8 cellular contexts compared by ENCODE assay signal in genomic region chr19:18439025-18439909, GRCh38. TPM values are rescaled to one million over a fixed set of nuclear protein-coding genes. Genes with fewer than 3 reads are reported as not detected.
A peak's percentile ranks its signal among the peaks of the same experiment; 100 is the strongest.
DNase-seq lines count a peak whose midpoint lies in the region; ATAC-seq, FAIRE-seq and TF ChIP-seq lines count a peak whose summit lies in the region.

No MANE protein-coding gene starts in this region.

- H3K27ac Mint-ChIP-seq in natural killer cell, result peak overlapping the region; percentile 11 to 72
- peak overlapping the region in 1 of 2 donors; percentile 51 for H3K27ac Mint-ChIP-seq in natural killer cell treated with Interleukin-12 subunit alpha and Interleukin-12 subunit beta and Interleukin-15 and Interleukin-18, amount 100 ng/mL, for 72 hours

- H3K9me3 Mint-ChIP-seq in natural killer cell, result peaks cover 4% of the 10 kb centered on the region in 2 donors
- peaks cover 5% of the 10 kb centered on the region for H3K9me3 Mint-ChIP-seq in natural killer cell treated with Interleukin-12 subunit alpha and Interleukin-12 subunit beta and Interleukin-15 and Interleukin-18, amount 100 ng/mL, for 72 hours

- no peaks in the 10 kb centered on the region for H3K9me3 ChIP-seq in ascending aorta

- H3K36me3 ChIP-seq in ascending aorta, result peaks cover 9 to 28% of the 10 kb centered on the region in 2 donors

- peaks cover 15 to 59% of the 10 kb centered on the region in 2 donors for H3K4me1 Mint-ChIP-seq in natural killer cell
- peaks cover 9 to 35% of the 10 kb centered on the region in 2 donors for H3K4me1 Mint-ChIP-seq in natural killer cell treated with Interleukin-12 subunit alpha and Interleukin-12 subunit beta and Interleukin-15 and Interleukin-18, amount 100 ng/mL, for 72 hours (ENCODE audit: low read depth in 2 of 2)

- H3K27ac ChIP-seq in ascending aorta, result peak overlapping the region; percentile 84 to 86

- no peak for ATAC-seq in natural killer cell
- ATAC-seq in natural killer cell treated with Interleukin-12 subunit alpha and Interleukin-12 subunit beta and Interleukin-15 and Interleukin-18, amount 100 ng/mL, for 72 hours, result no peak
- ATAC-seq in GM18861 (IDR thresholded peaks at IDR 0.05; ENCODE audit: unreplicated experiment), result no peak

- DNase-seq in natural killer cell, result no peak
- no peak for DNase-seq in natural killer cell treated with Interleukin-12 subunit alpha and Interleukin-12 subunit beta and Interleukin-15 and Interleukin-18, amount 100 ng/mL, for 72 hours (ENCODE audit: low spot score)
- no peak for DNase-seq in ascending aorta (ENCODE audit: low spot score in 2 of 2)
- peak; percentile 75 for DNase-seq in left kidney (ENCODE audit: low read depth, low spot score)
- no peak for DNase-seq in putamen (ENCODE audit: low spot score)
- no peak for DNase-seq in D721Med (ENCODE audit: insufficient read length, low spot score)
- no peak for DNase-seq in NCI-H1930 (lab: John Stamatoyannopoulos, UW)

- no peak for FAIRE-seq in D721Med (lab: Jason Lieb, UNC)

- peak overlapping the region in 1 of 2 donors; percentile 73 for H3K4me3 ChIP-seq in ascending aorta

- no peak for TF ChIP-seq CTCF in natural killer cell (IDR thresholded peaks at IDR 0.05)
- no peak for TF ChIP-seq CTCF in ascending aorta (IDR thresholded peaks at IDR 0.05)
- TF ChIP-seq CTCF in D721Med (IDR thresholded peaks at IDR 0.05; ENCODE audit: insufficient read depth, missing control alignments), result no peak

- H3K36me3 Mint-ChIP-seq in natural killer cell, result no peaks in the 10 kb centered on the region
- H3K36me3 Mint-ChIP-seq in natural killer cell treated with Interleukin-12 subunit alpha and Interleukin-12 subunit beta and Interleukin-15 and Interleukin-18, amount 100 ng/mL, for 72 hours, result peaks cover 9% of the 10 kb centered on the region

- peaks cover 12 to 27% of the 10 kb centered on the region in 2 donors for H3K4me1 ChIP-seq in ascending aorta

- H3K27me3 ChIP-seq in ascending aorta, result no peaks in the 10 kb centered on the region

- intact Hi-C loops in natural killer cell (cut with micrococcal nuclease) (no loop called here), ascending aorta (cut with DNase I) (no loop called here)

- H3K4me3 Mint-ChIP-seq in natural killer cell, result peak overlapping the region; percentile 49
- no peak overlapping the region for H3K4me3 Mint-ChIP-seq in natural killer cell treated with Interleukin-12 subunit alpha and Interleukin-12 subunit beta and Interleukin-15 and Interleukin-18, amount 100 ng/mL, for 72 hours

- no peaks in the 10 kb centered on the region for H3K27me3 Mint-ChIP-seq in natural killer cell (ENCODE audit: low read depth in 2 of 2)
- no peaks in the 10 kb centered on the region for H3K27me3 Mint-ChIP-seq in natural killer cell treated with Interleukin-12 subunit alpha and Interleukin-12 subunit beta and Interleukin-15 and Interleukin-18, amount 100 ng/mL, for 72 hours

RNA-seq across cellular contexts. Expression of gene ISYNA1, which starts 1.3 kb away (rescaled TPM):
- total RNA-seq in natural killer cell (10 to 100 TPM; 39.7 to 53.6 (median 40.1) TPM), ascending aorta (93.1 TPM)
- total RNA-seq in natural killer cell treated with Interleukin-12 subunit alpha and Interleukin-12 subunit beta and Interleukin-15 and Interleukin-18, amount 100 ng/mL, for 72 hours, result 10 to 100 TPM; 19.0 to 25.6 TPM

RNA-seq across cellular contexts. Expression of gene SSBP4, which starts 20.1 kb away (rescaled TPM):
- total RNA-seq in natural killer cell (100 to 1,000 TPM; 137 to 169 (median 158) TPM), ascending aorta (233 TPM)
- 100 to 1,000 TPM; 112 to 271 TPM for total RNA-seq in natural killer cell treated with Interleukin-12 subunit alpha and Interleukin-12 subunit beta and Interleukin-15 and Interleukin-18, amount 100 ng/mL, for 72 hours

RNA-seq across cellular contexts. Expression of gene LRRC25, which starts 41.8 kb away (rescaled TPM):
- total RNA-seq in natural killer cell, result 10 to 100 TPM in 2 of 3 donors, 1 to 10 TPM in 1; 3.9 to 28.2 (median 12.0) TPM
- not detected for total RNA-seq in natural killer cell treated with Interleukin-12 subunit alpha and Interleukin-12 subunit beta and Interleukin-15 and Interleukin-18, amount 100 ng/mL, for 72 hours
- 6.9 TPM for total RNA-seq in ascending aorta

RNA-seq across cellular contexts. Expression of gene GDF15, which starts 53.3 kb away (rescaled TPM):
- total RNA-seq in natural killer cell (1 to 10 TPM in 1 of 3 donors, under 1 TPM in 1, not detected in 1; 0.85 to 1.5 TPM), ascending aorta (8.5 TPM)
- total RNA-seq in natural killer cell treated with Interleukin-12 subunit alpha and Interleukin-12 subunit beta and Interleukin-15 and Interleukin-18, amount 100 ng/mL, for 72 hours, result under 1 TPM in 1 of 2 donors, not detected in 1; 0.71 TPM
